Comparison of ENCODE assay signal across 13 cellular contexts in genomic region chr14:79016828-79017505, GRCh38.
DNase-seq lines count a peak whose midpoint lies in the region; ATAC-seq, FAIRE-seq and TF ChIP-seq lines count a peak whose summit lies in the region.
"Had no signal": no experiment of that assay in that cellular context is flagged by ENCODE, and none has a peak within 500 bp of the region (broad histone marks: within the 10 kb centered on the region; RNA-seq: fewer than 3 reads in every experiment).

No MANE protein-coding gene starts in this region.

- CTCF ChIA-PET in BJ (lab: Yijun Ruan, JAX), result interaction anchor here (1.2 kb wide), 1 partner anchor 16 kb away, joined by 3 read pairs; no protein-coding TSS in a partner anchor
- CTCF ChIA-PET in HEK293T (lab: Yijun Ruan, JAX), result no interaction called here

- peak; percentile 46 for DNase-seq in BJ (ENCODE audit: low read depth)
- DNase-seq in HTR-8/SVneo (ENCODE audit: insufficient read length, low spot score), result peak; percentile 64
- peak; percentile 94 for DNase-seq in brain microvascular endothelial cell
- DNase-seq in kidney tubule cell (ENCODE audit: low spot score), result peak; percentile 91
- no peak for DNase-seq in HEK293T (ENCODE audit: extremely low spot score)
- DNase-seq: activated CD4-positive, alpha-beta T cell treated with anti-CD3 and anti-CD28 coated beads, Interleukin-2, amount 50 U/mL, for 4 hours; Calu3; nephron progenitor cell; stimulated activated naive B cell treated with anti-CD40 and anti-IgM and Interleukin-4, amounts not matched to agents 10 μg/mL and 1 μg/mL and 100 μg/mL, for 72 hours had no signal

- peak overlapping the region; percentile 60 for H3K27ac ChIP-seq in brain microvascular endothelial cell

- in situ Hi-C loops in brain microvascular endothelial cell (cut with HindIII; ENCODE audit: low pct_ligation_motif_present, low sequenced_read_pairs), result no loop called here

- ATAC-seq in GM18502 (IDR thresholded peaks at IDR 0.05; ENCODE audit: poor library complexity, unreplicated experiment) (no peak), HG03378 (IDR thresholded peaks at IDR 0.05; ENCODE audit: unreplicated experiment) (no peak)
- no peak for ATAC-seq in stimulated activated memory B cell treated with anti-CD40 and anti-IgM and Interleukin-4, amounts not matched to agents 10 μg/mL and 1 μg/mL and 100 μg/mL, for 72 hours
- ATAC-seq: stimulated activated naive B cell treated with anti-CD40 and anti-IgM and Interleukin-4, amounts not matched to agents 10 μg/mL and 1 μg/mL and 100 μg/mL, for 72 hours had no signal

- H3K9me3 Mint-ChIP-seq in stimulated activated memory B cell treated with anti-CD40 and anti-IgM and Interleukin-4, amounts not matched to agents 10 μg/mL and 1 μg/mL and 100 μg/mL, for 72 hours, result no peaks in the 10 kb centered on the region
- H3K9me3 Mint-ChIP-seq: activated naive CD4-positive, alpha-beta T cell treated with anti-CD3 and anti-CD28 coated beads, Interleukin-2, amount 50 U/mL, for 24 hours; nephron progenitor cell had no signal

- FAIRE-seq in HTR-8/SVneo (lab: Jason Lieb, UNC), result peak; percentile 91

- H3K4me3 ChIP-seq in BJ (ENCODE audit: low read depth, low read length) (no peak overlapping the region), brain microvascular endothelial cell (ENCODE audit: low read depth, low read length) (no peak overlapping the region)

- H3K36me3 Mint-ChIP-seq in stimulated activated memory B cell treated with anti-CD40 and anti-IgM and Interleukin-4, amounts not matched to agents 10 μg/mL and 1 μg/mL and 100 μg/mL, for 72 hours, result no peaks in the 10 kb centered on the region
- H3K36me3 Mint-ChIP-seq: activated naive CD4-positive, alpha-beta T cell treated with anti-CD3 and anti-CD28 coated beads, Interleukin-2, amount 50 U/mL, for 24 hours; stimulated activated naive B cell treated with anti-CD40 and anti-IgM and Interleukin-4, amounts not matched to agents 10 μg/mL and 1 μg/mL and 100 μg/mL, for 72 hours had no signal

- POLR2A ChIA-PET in BJ (lab: Charles Lee) (no interaction called here), HEK293T (lab: Yijun Ruan, JAX) (no interaction called here)

- H3K27me3 Mint-ChIP-seq in stimulated activated memory B cell treated with anti-CD40 and anti-IgM and Interleukin-4, amounts not matched to agents 10 μg/mL and 1 μg/mL and 100 μg/mL, for 72 hours, result no peaks in the 10 kb centered on the region
- H3K27me3 Mint-ChIP-seq: activated naive CD4-positive, alpha-beta T cell treated with anti-CD3 and anti-CD28 coated beads, Interleukin-2, amount 50 U/mL, for 24 hours; stimulated activated naive B cell treated with anti-CD40 and anti-IgM and Interleukin-4, amounts not matched to agents 10 μg/mL and 1 μg/mL and 100 μg/mL, for 72 hours had no signal

- H3K4me1 Mint-ChIP-seq in stimulated activated memory B cell treated with anti-CD40 and anti-IgM and Interleukin-4, amounts not matched to agents 10 μg/mL and 1 μg/mL and 100 μg/mL, for 72 hours, result no peaks in the 10 kb centered on the region
- H3K4me1 Mint-ChIP-seq: activated naive CD4-positive, alpha-beta T cell treated with anti-CD3 and anti-CD28 coated beads, Interleukin-2, amount 50 U/mL, for 24 hours; stimulated activated naive B cell treated with anti-CD40 and anti-IgM and Interleukin-4, amounts not matched to agents 10 μg/mL and 1 μg/mL and 100 μg/mL, for 72 hours had no signal

- no peak overlapping the region for H3K27ac Mint-ChIP-seq in stimulated activated memory B cell treated with anti-CD40 and anti-IgM and Interleukin-4, amounts not matched to agents 10 μg/mL and 1 μg/mL and 100 μg/mL, for 72 hours
- H3K27ac Mint-ChIP-seq: activated naive CD4-positive, alpha-beta T cell treated with anti-CD3 and anti-CD28 coated beads, Interleukin-2, amount 50 U/mL, for 24 hours; nephron progenitor cell; stimulated activated naive B cell treated with anti-CD40 and anti-IgM and Interleukin-4, amounts not matched to agents 10 μg/mL and 1 μg/mL and 100 μg/mL, for 72 hours had no signal

- no peak overlapping the region for H3K4me3 Mint-ChIP-seq in stimulated activated memory B cell treated with anti-CD40 and anti-IgM and Interleukin-4, amounts not matched to agents 10 μg/mL and 1 μg/mL and 100 μg/mL, for 72 hours
- H3K4me3 Mint-ChIP-seq: activated naive CD4-positive, alpha-beta T cell treated with anti-CD3 and anti-CD28 coated beads, Interleukin-2, amount 50 U/mL, for 24 hours; nephron progenitor cell; stimulated activated naive B cell treated with anti-CD40 and anti-IgM and Interleukin-4, amounts not matched to agents 10 μg/mL and 1 μg/mL and 100 μg/mL, for 72 hours had no signal

- no peak for TF ChIP-seq CTCF in BJ (IDR thresholded peaks at IDR 0.05; ENCODE audit: insufficient read depth, low read depth, low read length)
- no peak for TF ChIP-seq CTCF in brain microvascular endothelial cell (IDR thresholded peaks at IDR 0.05; ENCODE audit: low read depth, low read length, missing control alignments)

- H3K36me3 ChIP-seq in BJ (ENCODE audit: control insufficient read depth, insufficient read depth, low read length) (no peaks in the 10 kb centered on the region), brain microvascular endothelial cell (replicated peaks) (no peaks in the 10 kb centered on the region)

- H3K27me3 ChIP-seq in BJ (ENCODE audit: control insufficient read depth, insufficient read depth, low read length), result no peaks in the 10 kb centered on the region
- no peaks in the 10 kb centered on the region for H3K27me3 ChIP-seq in brain microvascular endothelial cell (replicated peaks)

TF ChIP-seq in HEK293T, 16 proteins besides CTCF, POLR2A, EP300 and RAD21:
- TF ChIP-seq LEF1 (IDR thresholded peaks at IDR 0.05; ENCODE audit: borderline replicate concordance) (no peak), FOXK2 (IDR thresholded peaks at IDR 0.05) (no peak), SP1 (IDR thresholded peaks at IDR 0.05) (no peak), TARDBP (IDR thresholded peaks at IDR 0.05) (no peak), HDGF (IDR thresholded peaks at IDR 0.05; ENCODE audit: borderline replicate concordance) (no peak), FOXM1 (IDR thresholded peaks at IDR 0.05; ENCODE audit: borderline replicate concordance) (no peak), ARNT (IDR thresholded peaks at IDR 0.05) (no peak), ELF4 (IDR thresholded peaks at IDR 0.05) (no peak), PKNOX1 (IDR thresholded peaks at IDR 0.05) (no peak), SUZ12 (IDR thresholded peaks at IDR 0.05) (no peak), ZNF384 (IDR thresholded peaks at IDR 0.05) (no peak), L3MBTL2 (conservative IDR thresholded peaks at IDR 0.05) (no peak), CTBP1 (IDR thresholded peaks at IDR 0.05; ENCODE audit: borderline replicate concordance) (no peak), BHLHE40 (IDR thresholded peaks at IDR 0.05; ENCODE audit: borderline replicate concordance) (no peak), FOXA1 (IDR thresholded peaks at IDR 0.05) (no peak), NFRKB (IDR thresholded peaks at IDR 0.05) (no peak)
TF ChIP-seq in HEK293T: peak in this region for 0.
